Comparison of ENCODE assay signal across 14 cellular contexts in the genomic region with DNA sequence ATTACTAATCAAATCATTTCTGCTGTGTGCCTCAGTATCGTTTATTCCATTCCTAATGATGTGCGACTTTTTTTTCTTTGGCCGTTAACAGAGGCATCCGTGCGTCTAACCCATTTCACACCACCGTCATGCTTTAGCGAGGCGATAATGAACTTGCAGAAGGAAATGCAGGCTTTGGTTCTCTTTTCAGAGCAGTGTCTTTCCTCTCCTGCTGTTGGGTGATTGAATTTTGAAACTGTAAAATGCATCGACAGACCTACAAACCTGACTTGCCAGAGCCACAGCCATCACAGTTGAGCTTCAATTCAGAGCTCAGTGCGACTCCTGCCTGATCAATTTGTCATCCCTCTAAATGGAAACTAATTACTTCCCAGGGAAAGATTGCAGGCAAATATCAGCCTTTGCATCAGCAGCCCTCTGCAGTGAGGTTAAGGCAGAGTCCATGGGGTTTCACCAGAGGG.
A peak's percentile ranks its signal among the peaks of the same experiment; 100 is the strongest.
DNase-seq lines count a peak whose midpoint lies in the region; ATAC-seq, FAIRE-seq and TF ChIP-seq lines count a peak whose summit lies in the region.
"Had no signal": no experiment of that assay in that cellular context is flagged by ENCODE, and none has a peak within 500 bp of the region (broad histone marks: within the 10 kb centered on the region; RNA-seq: fewer than 3 reads in every experiment).

No MANE protein-coding gene starts in this region.

- H3K4me1 ChIP-seq in BLaER1 = peaks cover 36% of the 10 kb centered on the region
- H3K4me1 ChIP-seq in GM12878 (ENCODE audit: control insufficient read depth, insufficient read depth, low read length) = peaks cover 5% of the 10 kb centered on the region; the same call in 1 of the 2 replicates
- no peaks in the 10 kb centered on the region for H3K4me1 ChIP-seq in HAP-1

- DNase-seq in GM12878 (ENCODE audit: low read depth, low spot score) (no peak), naive B cell (no peak), NCI-H82 treated with DMSO at 0.1 percent for 48 hours (lab: John Stamatoyannopoulos, UW; ENCODE audit: unreplicated experiment) (no peak), HAP-1 (ENCODE audit: low spot score in 2 of 2) (no peak)
- DNase-seq: CD8-positive, alpha-beta T cell; HFFc6; IMR-90; NCI-H1436; NCI-H2227 treated with DMSO at 0.1 percent for 48 hours; PC-3 had no signal

- ATAC-seq in GM18858 (IDR thresholded peaks at IDR 0.05; ENCODE audit: unreplicated experiment) (peak; percentile 29), GM12878 (peak; percentile 62), naive B cell (ENCODE audit: low read depth in 2 of 2) (peak; percentile 27 to 59), GM19328 (IDR thresholded peaks at IDR 0.05; ENCODE audit: unreplicated experiment) (no peak)
- ATAC-seq: CD8-positive, alpha-beta T cell; PC-3 had no signal

- H3K27ac Mint-ChIP-seq in naive B cell = peak overlapping the region in 1 of 6 donors; percentile 57
- H3K27ac Mint-ChIP-seq: CD8-positive, alpha-beta T cell; HFFc6 had no signal

- no peak overlapping the region for H3K27ac ChIP-seq in BLaER1
- H3K27ac ChIP-seq in GM12878 (ENCODE audit: control insufficient read depth, insufficient read depth) = no peak overlapping the region

- no peak for FAIRE-seq in GM12878 (lab: Jason Lieb, UNC)
- FAIRE-seq: H1 had no signal

- H3K9ac ChIP-seq in BLaER1 (peak overlapping the region; percentile 17), GM12878 (ENCODE audit: control insufficient read depth, insufficient read depth, low read length) (no peak overlapping the region)

- no peak overlapping the region for H2AFZ ChIP-seq in GM12878 (ENCODE audit: control insufficient read depth, low read depth, low read length)

- POLR2A ChIA-PET in GM12878 (lab: Charles Lee) = interaction anchor here (1.0 kb wide), 1 partner anchor 22 kb away, joined by 3 read pairs; no protein-coding TSS in a partner anchor

- TF ChIP-seq CTCF in GM12878 (IDR thresholded peaks at IDR 0.05 in 2 of 3, conservative IDR thresholded peaks at IDR 0.05 in 1 of 3; ENCODE audit: control insufficient read depth in 2 of 3, extremely low read depth in 1 of 3, insufficient read depth in 1 of 3, low read depth in 3 of 3, low read length in 3 of 3) = no peak

- intact Hi-C loops in GM12878 (cut with micrococcal nuclease; ENCODE audit: unreplicated experiment) = no loop called here

- H3K36me3 ChIP-seq in BLaER1 (peaks cover 9% of the 10 kb centered on the region; the same call in 1 of the 2 replicates), GM12878 (ENCODE audit: control insufficient read depth in 2 of 2, insufficient read depth in 2 of 2, low read length in 1 of 2) (peaks cover 0 to 2% of the 10 kb centered on the region in 2 experiments; a peak in 2 of 4 replicates), HAP-1 (replicated peaks) (no peaks in the 10 kb centered on the region)

- H3K4me2 ChIP-seq in BLaER1 (peak overlapping the region; percentile 65), GM12878 (ENCODE audit: control insufficient read depth, insufficient read depth) (no peak overlapping the region)

- H3K9me3 Mint-ChIP-seq in naive B cell = peaks cover 3 to 10% (median 6%) of the 10 kb centered on the region in 7 donors

- H3K27me3 Mint-ChIP-seq in naive B cell = no peaks in the 10 kb centered on the region

- H3K4me3 ChIP-seq in BLaER1 = no peak overlapping the region
- no peak overlapping the region for H3K4me3 ChIP-seq in GM12878
- H3K4me3 ChIP-seq in HAP-1 = no peak overlapping the region

- CTCF ChIA-PET in GM12878 (lab: Yijun Ruan, JAX) = interaction anchor here (1.4 to 3.7 kb wide), 2 partner anchors 10 to 52 kb away, joined by 3 to 12 read pairs; no protein-coding TSS in a partner anchor

- WGBS in GM12878 (ENCODE audit: insufficient coverage, insufficient replicate concordance, low lambda C conversion rate, missing lambda C conversion rate) = 57% methylated on average over 10 of the region's 10 CpGs

- H3K27me3 ChIP-seq in BLaER1 (no peaks in the 10 kb centered on the region), GM12878 (replicated peaks in 1 of 2; ENCODE audit: control insufficient read depth in 2 of 2, insufficient read depth in 2 of 2, low read length in 1 of 2) (no peaks in the 10 kb centered on the region), HAP-1 (ENCODE audit: low read depth) (no peaks in the 10 kb centered on the region)

- no peaks in the 10 kb centered on the region for H3K79me2 ChIP-seq in GM12878 (ENCODE audit: control insufficient read depth, insufficient read depth, low read length)

- H3K36me3 Mint-ChIP-seq in naive B cell = peaks cover 2 to 7% of the 10 kb centered on the region in 2 donors
- H3K36me3 Mint-ChIP-seq: CD8-positive, alpha-beta T cell had no signal

- no peak for TF ChIP-seq RAD21 in GM12878 (IDR thresholded peaks at IDR 0.05; ENCODE audit: insufficient read depth, low read depth, low read length)

- no peak overlapping the region for H3K4me3 Mint-ChIP-seq in naive B cell
- H3K4me3 Mint-ChIP-seq: CD8-positive, alpha-beta T cell; HFFc6 had no signal

- H3K4me1 Mint-ChIP-seq in naive B cell = peaks cover 0 to 4% (median 2%) of the 10 kb centered on the region in 3 donors

- H3K9me3 ChIP-seq in BLaER1 (peaks cover 17% of the 10 kb centered on the region), GM12878 (replicated peaks; ENCODE audit: control insufficient read depth, insufficient read depth, low read length) (peaks cover 2% of the 10 kb centered on the region; the same call in 2 of the 3 replicates), HAP-1 (no peaks in the 10 kb centered on the region)

- H4K20me1 ChIP-seq in BLaER1 (no peaks in the 10 kb centered on the region), GM12878 (ENCODE audit: control insufficient read depth, insufficient read depth) (no peaks in the 10 kb centered on the region)

- RAD21 ChIA-PET in GM12878 (lab: Charles Lee; ENCODE audit: unreplicated experiment) = interaction anchor here (1.5 to 2.7 kb wide), 2 partner anchors 50 to 57 kb away, joined by 3 to 11 read pairs; no protein-coding TSS in a partner anchor

- in situ Hi-C loops in GM12878 (cut with MboI) = no loop called here
- in situ Hi-C loops in HAP-1 (cut with MboI; ENCODE audit: low sequenced_read_pairs) = no loop called here

- BruUV-seq in GM12878 (replicated peaks; lab: Mats Ljungman, UMichigan) = no TSS peak

- TF ChIP-seq EP300 in GM12878 (IDR thresholded peaks at IDR 0.05; ENCODE audit: borderline replicate concordance in 1 of 2, control insufficient read depth in 1 of 2, low read depth in 2 of 2, low read length in 2 of 2) = peak; percentile 64 to 69; a peak in 3 of 4 replicates

- no peak for TF ChIP-seq POLR2A in GM12878 (IDR thresholded peaks at IDR 0.05; ENCODE audit: low read depth, low read length)

- SMC1A ChIA-PET in GM12878 (lab: Charles Lee; ENCODE audit: uncharacterized antibody, unreplicated experiment) = interaction anchor here (0.6 to 4.0 kb wide), 8 partner anchors 11 to 907 kb away, joined by 3 to 35 read pairs (median 3); no protein-coding TSS in a partner anchor

TF ChIP-seq in GM12878, 131 proteins besides CTCF, POLR2A, EP300 and RAD21 (continues in another document):
- TF ChIP-seq, protein P1, sequence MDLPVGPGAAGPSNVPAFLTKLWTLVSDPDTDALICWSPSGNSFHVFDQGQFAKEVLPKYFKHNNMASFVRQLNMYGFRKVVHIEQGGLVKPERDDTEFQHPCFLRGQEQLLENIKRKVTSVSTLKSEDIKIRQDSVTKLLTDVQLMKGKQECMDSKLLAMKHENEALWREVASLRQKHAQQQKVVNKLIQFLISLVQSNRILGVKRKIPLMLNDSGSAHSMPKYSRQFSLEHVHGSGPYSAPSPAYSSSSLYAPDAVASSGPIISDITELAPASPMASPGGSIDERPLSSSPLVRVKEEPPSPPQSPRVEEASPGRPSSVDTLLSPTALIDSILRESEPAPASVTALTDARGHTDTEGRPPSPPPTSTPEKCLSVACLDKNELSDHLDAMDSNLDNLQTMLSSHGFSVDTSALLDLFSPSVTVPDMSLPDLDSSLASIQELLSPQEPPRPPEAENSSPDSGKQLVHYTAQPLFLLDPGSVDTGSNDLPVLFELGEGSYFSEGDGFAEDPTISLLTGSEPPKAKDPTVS (IDR thresholded peaks at IDR 0.05; ENCODE audit: low read depth, low read length) = no peak
- TF ChIP-seq BMI1 (IDR thresholded peaks at IDR 0.05; ENCODE audit: borderline replicate concordance) (peak; percentile 35; the same call in 1 of the 2 replicates), TCF12 (IDR thresholded peaks at IDR 0.05; ENCODE audit: low read depth, low read length) (no peak), SP1 (IDR thresholded peaks at IDR 0.05; ENCODE audit: low read depth, low read length) (no peak), NBN (IDR thresholded peaks at IDR 0.05) (peak; percentile 75; the same call in 1 of the 2 replicates), DPF2 (IDR thresholded peaks at IDR 0.05) (peak; percentile 75; the same call in 1 of the 2 replicates), POU2F2 (IDR thresholded peaks at IDR 0.05; ENCODE audit: borderline replicate concordance, low read depth, low read length) (peak; percentile 16; the same call in 1 of the 3 replicates), RB1 (IDR thresholded peaks at IDR 0.05; ENCODE audit: borderline replicate concordance) (0 out of 2 replicates have a peak, but pooled peaks have one; percentile 2), ZNF384 (IDR thresholded peaks at IDR 0.05; ENCODE audit: borderline replicate concordance, low read depth, low read length) (peak; percentile 79; the same call in 1 of the 2 replicates), MTA2 (IDR thresholded peaks at IDR 0.05; ENCODE audit: low read depth) (peak; percentile 98), BHLHE40 (IDR thresholded peaks at IDR 0.05; ENCODE audit: borderline replicate concordance in 1 of 2, low read depth in 2 of 2, low read length in 1 of 2) (peak; percentile 81 to 88; a peak in 3 of 4 replicates), IKZF1 (conservative IDR thresholded peaks at IDR 0.05) (peak; percentile 78), KAT2A (conservative IDR thresholded peaks at IDR 0.05; ENCODE audit: control insufficient read depth, low read depth, low read length) (no peak), MXI1 (IDR thresholded peaks at IDR 0.05; ENCODE audit: low read depth, low read length) (peak; percentile 52; the same call in 1 of the 2 replicates)
- TF ChIP-seq, protein P2, sequence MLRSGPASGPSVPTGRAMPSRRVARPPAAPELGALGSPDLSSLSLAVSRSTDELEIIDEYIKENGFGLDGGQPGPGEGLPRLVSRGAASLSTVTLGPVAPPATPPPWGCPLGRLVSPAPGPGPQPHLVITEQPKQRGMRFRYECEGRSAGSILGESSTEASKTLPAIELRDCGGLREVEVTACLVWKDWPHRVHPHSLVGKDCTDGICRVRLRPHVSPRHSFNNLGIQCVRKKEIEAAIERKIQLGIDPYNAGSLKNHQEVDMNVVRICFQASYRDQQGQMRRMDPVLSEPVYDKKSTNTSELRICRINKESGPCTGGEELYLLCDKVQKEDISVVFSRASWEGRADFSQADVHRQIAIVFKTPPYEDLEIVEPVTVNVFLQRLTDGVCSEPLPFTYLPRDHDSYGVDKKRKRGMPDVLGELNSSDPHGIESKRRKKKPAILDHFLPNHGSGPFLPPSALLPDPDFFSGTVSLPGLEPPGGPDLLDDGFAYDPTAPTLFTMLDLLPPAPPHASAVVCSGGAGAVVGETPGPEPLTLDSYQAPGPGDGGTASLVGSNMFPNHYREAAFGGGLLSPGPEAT (IDR thresholded peaks at IDR 0.05; ENCODE audit: low read depth) = peak; percentile 62; the same call in 1 of the 2 replicates
